8 cellular contexts compared by ENCODE assay signal in genomic region chrX:7083468-7084396, GRCh38.
DNase-seq lines count a peak whose midpoint lies in the region; ATAC-seq and TF ChIP-seq lines count a peak whose summit lies in the region.

No MANE protein-coding gene starts in this region.

- no peak overlapping the region for H3K4me3 ChIP-seq in mammary epithelial cell (replicated peaks in 1 of 3; ENCODE audit: insufficient read depth in 1 of 3, low read depth in 2 of 3, low read length in 3 of 3)
- H3K4me3 ChIP-seq in WERI-Rb-1 (ENCODE audit: low read depth, low read length), result no peak overlapping the region

- DNase-seq in CD4-positive, alpha-beta T cell, result peak in 8 of 10 experiments; percentile 14 to 55 (median 34)
- DNase-seq in T-helper 9 cell (peak; percentile 35), mammary epithelial cell (peak; percentile 96), pons (ENCODE audit: low spot score) (peak; percentile 4), WERI-Rb-1 (no peak), posterior cingulate gyrus (no peak)

- H3K36me3 ChIP-seq in mammary epithelial cell (ENCODE audit: insufficient read depth, low read length) (no peaks in the 10 kb centered on the region), WERI-Rb-1 (peaks cover 13% of the 10 kb centered on the region)

- H3K27me3 Mint-ChIP-seq in CD4-positive, alpha-beta T cell, result no peaks in the 10 kb centered on the region

- CTCF ChIA-PET in CD4-positive, alpha-beta T cell (lab: Charles Lee), result no interaction called here
- CTCF ChIA-PET in mammary epithelial cell (lab: Charles Lee; ENCODE audit: low non-redundant PET), result no interaction called here

- BruUV-seq in mammary epithelial cell (replicated peaks; lab: Mats Ljungman, UMichigan), result no TSS peak

- H3K27me3 ChIP-seq in CD4-positive, alpha-beta T cell (ENCODE audit: control insufficient read depth, insufficient read depth, low read length), result no peaks in the 10 kb centered on the region
- peaks cover 7% of the 10 kb centered on the region for H3K27me3 ChIP-seq in mammary epithelial cell (ENCODE audit: insufficient read depth, low read length)
- no peaks in the 10 kb centered on the region for H3K27me3 ChIP-seq in WERI-Rb-1 (ENCODE audit: insufficient read depth, low read depth, severe bottlenecking)

- H3K4me3 Mint-ChIP-seq in CD4-positive, alpha-beta T cell, result peak overlapping the region; percentile 72

- no peaks in the 10 kb centered on the region for H3K79me2 ChIP-seq in mammary epithelial cell (ENCODE audit: insufficient read depth, low read length)

- H3K4me2 ChIP-seq in mammary epithelial cell (ENCODE audit: insufficient read depth, low read depth, low read length), result peak overlapping the region; percentile 25

- H3K9me3 Mint-ChIP-seq in CD4-positive, alpha-beta T cell, result no peaks in the 10 kb centered on the region

- dilution Hi-C loops in mammary epithelial cell (cut with HindIII; ENCODE audit: low sequenced_read_pairs), result no loop called here

- H3K27ac Mint-ChIP-seq in CD4-positive, alpha-beta T cell, result peak overlapping the region; percentile 77

- in situ Hi-C loops in mammary epithelial cell (cut with MboI; ENCODE audit: low sequenced_read_pairs in 2 of 2), result no loop called here

- H3K9me3 ChIP-seq in CD4-positive, alpha-beta T cell (ENCODE audit: control insufficient read depth, low read length), result no peaks in the 10 kb centered on the region
- H3K9me3 ChIP-seq in mammary epithelial cell (replicated peaks; ENCODE audit: insufficient read depth, low read length) (no peaks in the 10 kb centered on the region), WERI-Rb-1 (ENCODE audit: severe bottlenecking) (no peaks in the 10 kb centered on the region)

- ATAC-seq in CD4-positive, alpha-beta T cell (ENCODE audit: poor library complexity), result peak; percentile 91
- peak; percentile 89 for ATAC-seq in GM19467 (IDR thresholded peaks at IDR 0.05; ENCODE audit: unreplicated experiment)
- ATAC-seq in HG03565 (IDR thresholded peaks at IDR 0.05; ENCODE audit: unreplicated experiment), result peak; percentile 92

- peak overlapping the region; percentile 46 for H3K27ac ChIP-seq in CD4-positive, alpha-beta T cell (ENCODE audit: low read depth, low read length)
- H3K27ac ChIP-seq in mammary epithelial cell (ENCODE audit: insufficient read depth, low read depth, low read length) (no peak overlapping the region), WERI-Rb-1 (no peak overlapping the region)

- H3K4me1 ChIP-seq in mammary epithelial cell (ENCODE audit: insufficient read depth, low read length), result peaks cover 13% of the 10 kb centered on the region

- 69% methylated on average over 17 of the region's 21 CpGs for WGBS in mammary epithelial cell (ENCODE audit: low coverage, missing lambda C conversion rate)

- no peak overlapping the region for H3K9ac ChIP-seq in mammary epithelial cell (ENCODE audit: insufficient read depth, low read length)

- no peaks in the 10 kb centered on the region for H3K36me3 Mint-ChIP-seq in CD4-positive, alpha-beta T cell (ENCODE audit: low read depth)

- H2AFZ ChIP-seq in mammary epithelial cell (ENCODE audit: low read depth, low read length), result no peak overlapping the region

- POLR2A ChIA-PET in CD4-positive, alpha-beta T cell (lab: Charles Lee), result interaction anchor here (0.6 to 1.1 kb wide), 3 partner anchors 9 to 435 kb away, joined by 3 to 4 read pairs (median 4); no protein-coding TSS in a partner anchor

- intact Hi-C loops in CD4-positive, alpha-beta T cell (cut with DNase I, micrococcal nuclease), result loop anchor here in 1 of 2 experiments (5.0 kb wide), 1 partner anchor 281 kb away; no protein-coding TSS in a partner anchor
- intact Hi-C loops in mammary epithelial cell (cut with micrococcal nuclease), result loop anchor here (5.0 kb wide), 1 partner anchor 49 kb away; no protein-coding TSS in a partner anchor
- intact Hi-C loops in posterior cingulate gyrus (cut with DNase I), result no loop called here

- H3K4me1 Mint-ChIP-seq in CD4-positive, alpha-beta T cell (ENCODE audit: low read depth), result peaks cover 56% of the 10 kb centered on the region

- TF ChIP-seq CTCF in CD4-positive, alpha-beta T cell (IDR thresholded peaks at IDR 0.05), result no peak
- TF ChIP-seq CTCF in mammary epithelial cell (conservative IDR thresholded peaks at IDR 0.05 in 1 of 2, IDR thresholded peaks at IDR 0.05 in 1 of 2; ENCODE audit: extremely low read depth in 1 of 2, insufficient read depth in 1 of 2, low read depth in 1 of 2, low read length in 2 of 2), result no peak
- TF ChIP-seq CTCF in WERI-Rb-1 (IDR thresholded peaks at IDR 0.05; ENCODE audit: low read depth, low read length), result no peak

- H4K20me1 ChIP-seq in mammary epithelial cell (ENCODE audit: insufficient read depth, low read length), result peaks cover 27% of the 10 kb centered on the region

Comparison
In these comparisons a context has a peak if more than half of its experiments do, and no peak if none do; other contexts are left out.
1. DNase-seq: peak in CD4-positive, alpha-beta T cell (8 of 10), T-helper 9 cell (single experiment), mammary epithelial cell (single experiment) and pons (single experiment); none in WERI-Rb-1 (single experiment) and posterior cingulate gyrus (0 of 10).
2. Peak in every context shown above with its lines, with median percentiles within 50 percentile points of each other: ATAC-seq.